ENCODE assay signal across 11 cellular contexts in the genomic region with DNA sequence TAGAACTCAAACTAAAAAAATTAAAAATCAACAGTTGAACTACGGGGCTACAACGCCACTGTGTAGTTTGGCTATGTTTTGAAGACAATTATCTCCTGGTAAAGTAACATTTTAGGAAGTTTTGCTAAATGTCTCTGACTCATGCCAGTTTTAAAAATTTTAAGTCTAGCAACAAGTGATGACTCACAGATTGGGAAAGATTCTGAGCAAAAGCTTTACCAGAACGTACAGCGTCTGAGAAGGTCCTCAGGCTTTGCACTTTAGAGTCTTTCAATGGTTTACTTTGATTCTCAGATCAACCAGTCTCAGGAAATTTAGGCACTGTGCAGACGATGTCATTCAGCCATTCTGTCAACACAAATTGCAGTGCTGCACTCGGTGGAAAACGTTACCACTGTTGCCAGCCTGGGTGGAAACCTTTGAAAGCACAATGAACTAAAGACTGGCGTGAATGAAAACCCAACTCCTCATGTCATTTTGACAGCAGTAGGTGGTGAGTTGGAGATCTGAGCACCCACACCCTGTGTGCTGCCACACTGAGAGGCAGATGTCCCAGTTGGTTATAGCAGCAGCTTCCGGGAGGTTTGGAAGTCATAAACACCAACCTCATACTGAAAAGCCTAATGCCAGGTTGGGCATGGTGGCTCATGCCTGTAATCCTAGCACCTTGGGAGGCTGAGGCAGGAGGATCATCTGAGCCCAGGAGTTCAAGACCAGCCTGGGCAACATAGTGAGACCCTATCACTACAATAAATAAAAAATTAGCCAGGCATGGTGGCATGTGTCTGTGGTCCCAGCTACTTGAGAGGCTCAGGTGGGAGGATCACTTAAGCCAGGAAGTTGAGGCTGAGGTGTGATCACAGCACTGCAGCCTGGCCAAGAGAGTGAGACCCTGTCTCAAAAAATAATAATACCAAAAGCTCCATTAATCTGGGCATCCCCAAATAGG. TPM values are rescaled to one million over a fixed set of nuclear protein-coding genes. Genes with fewer than 3 reads are reported as not detected.
DNase-seq lines count a peak whose midpoint lies in the region; ATAC-seq and TF ChIP-seq lines count a peak whose summit lies in the region.
"Had no signal": no experiment of that assay in that cellular context is flagged by ENCODE, and none has a peak within 500 bp of the region (broad histone marks: within the 10 kb centered on the region; RNA-seq: fewer than 3 reads in every experiment).

No MANE protein-coding gene starts in this region.

- H3K36me3 Mint-ChIP-seq in activated naive CD8-positive, alpha-beta T cell = peaks cover 3% of the 10 kb centered on the region

- H3K27me3 ChIP-seq in AG04450 (ENCODE audit: control insufficient read depth, insufficient read depth, low read length) = no peaks in the 10 kb centered on the region
- H3K27me3 ChIP-seq: SJCRH30, upper lobe of left lung had no signal

- H3K9me3 ChIP-seq in AG04450 (ENCODE audit: control insufficient read depth, insufficient read depth, low read length) (no peaks in the 10 kb centered on the region), HEK293 (ENCODE audit: control insufficient read depth, insufficient read depth, low read depth, low read length) (no peaks in the 10 kb centered on the region)
- H3K9me3 ChIP-seq: SJCRH30, upper lobe of left lung had no signal

- no peak overlapping the region for H3K4me3 ChIP-seq in AG04450 (ENCODE audit: low read depth, low read length)
- no peak overlapping the region for H3K4me3 ChIP-seq in HEK293 (ENCODE audit: low read depth, low read length)
- H3K4me3 ChIP-seq: SJCRH30, upper lobe of left lung had no signal

- peak overlapping the region; percentile 28 for H3K27ac Mint-ChIP-seq in activated naive CD8-positive, alpha-beta T cell

- H3K4me3 Mint-ChIP-seq in activated naive CD8-positive, alpha-beta T cell = no peak overlapping the region

- H3K27ac ChIP-seq in AG04450 (ENCODE audit: low read depth, low read length) (peak overlapping the region; percentile 73), HEK293 (ENCODE audit: extremely low read depth, low read depth, low read length) (no peak overlapping the region)
- H3K27ac ChIP-seq: SJCRH30 had no signal

- POLR2A ChIA-PET in AG04450 (lab: Yijun Ruan, JAX) = interaction anchor here (1.0 kb wide), 1 partner anchor 202 kb away, joined by 3 read pairs; a partner anchor contains a TSS
- POLR2A ChIA-PET in HEK293 (lab: Yijun Ruan, JAX) = interaction anchor here (0.6 to 1.3 kb wide), 2 partner anchors 47 to 556 kb away, joined by 3 read pairs; a partner anchor contains a TSS

- H3K36me3 ChIP-seq in HEK293 (ENCODE audit: control insufficient read depth in 2 of 2, insufficient read depth in 1 of 2, low read length in 2 of 2) = peaks cover 42 to 44% of the 10 kb centered on the region in 2 experiments

- CTCF ChIA-PET in AG04450 (lab: Charles Lee) = no interaction called here
- CTCF ChIA-PET in HEK293 (lab: Yijun Ruan, JAX) = interaction anchor here (1.1 to 3.0 kb wide), 2 partner anchors 25 to 45 kb away, joined by 3 to 9 read pairs; no protein-coding TSS in a partner anchor

- no peaks in the 10 kb centered on the region; the same call in 1 of the 2 replicates for H3K4me1 ChIP-seq in HEK293 (ENCODE audit: control insufficient read depth, insufficient read depth, low read length)
- H3K4me1 ChIP-seq: SJCRH30 had no signal

- H3K4me1 Mint-ChIP-seq in activated naive CD8-positive, alpha-beta T cell (ENCODE audit: low read depth) = peaks cover 8% of the 10 kb centered on the region

- TF ChIP-seq CTCF in AG04450 (IDR thresholded peaks at IDR 0.05; ENCODE audit: low read depth, low read length) (no peak), HEK293 (tag by site-specific recombination; IDR thresholded peaks at IDR 0.05) (no peak), GM13977 (IDR thresholded peaks at IDR 0.05; ENCODE audit: extremely low read depth, insufficient read depth, missing control alignments) (no peak)

- in situ Hi-C loops in GM13977 (cut with MboI; ENCODE audit: low pct_unique_long_range_greater_than_20kb, low sequenced_read_pairs, unreplicated experiment) = loop anchor here (25.0 kb wide), 1 partner anchor 237 kb away; no protein-coding TSS in a partner anchor

- no peaks in the 10 kb centered on the region for H3K9me3 Mint-ChIP-seq in activated naive CD8-positive, alpha-beta T cell (ENCODE audit: low read depth)

- peaks cover 5% of the 10 kb centered on the region for H3K27me3 Mint-ChIP-seq in activated naive CD8-positive, alpha-beta T cell

- ATAC-seq in GM21360 (IDR thresholded peaks at IDR 0.05; ENCODE audit: unreplicated experiment) = no peak

- peak; percentile 61 for DNase-seq in AG04450 (ENCODE audit: low read depth, low spot score)
- DNase-seq in kidney tubule cell (ENCODE audit: low spot score) = peak; percentile 29
- no peak for DNase-seq in cortex of kidney (lab: John Stamatoyannopoulos, UW)
- DNase-seq in GM13977 (ENCODE audit: low spot score) = no peak
- DNase-seq in NCI-H446 treated with DMSO at 0.1 percent for 48 hours (lab: John Stamatoyannopoulos, UW) = no peak
- DNase-seq: cerebellar nuclear complex, SJCRH30, upper lobe of left lung had no signal

TF ChIP-seq in HEK293, 187 proteins besides CTCF, POLR2A, EP300 and RAD21 (continues in another document):
- TF ChIP-seq ZNF184 (tag by site-specific recombination; IDR thresholded peaks at IDR 0.05) (peak; percentile 33; the same call in 1 of the 2 replicates), HOXA7 (CRISPR knock-in tag; IDR thresholded peaks at IDR 0.05; ENCODE audit: borderline replicate concordance) (no peak), ZNF600 (tag by site-specific recombination; IDR thresholded peaks at IDR 0.05) (peak; percentile 54), ZNF707 (tag by site-specific recombination; IDR thresholded peaks at IDR 0.05) (no peak), ZNF596 (tag by site-specific recombination; IDR thresholded peaks at IDR 0.05) (no peak), ZSCAN30 (tag by site-specific recombination; IDR thresholded peaks at IDR 0.05) (no peak), YY1 (tag by site-specific recombination; IDR thresholded peaks at IDR 0.05) (no peak), ZNF660 (tag by site-specific recombination; IDR thresholded peaks at IDR 0.05) (peak; percentile 55; the same call in 1 of the 2 replicates), SCRT2 (tag by site-specific recombination; IDR thresholded peaks at IDR 0.05) (peak; percentile 99), ZBTB17 (tag by site-specific recombination; IDR thresholded peaks at IDR 0.05) (0 out of 2 replicates have a peak, but pooled peaks have one; percentile 12), ZNF266 (tag by site-specific recombination; IDR thresholded peaks at IDR 0.05; ENCODE audit: low read depth) (no peak), ZNF558 (tag by site-specific recombination; IDR thresholded peaks at IDR 0.05) (no peak)
- TF ChIP-seq, protein P1, sequence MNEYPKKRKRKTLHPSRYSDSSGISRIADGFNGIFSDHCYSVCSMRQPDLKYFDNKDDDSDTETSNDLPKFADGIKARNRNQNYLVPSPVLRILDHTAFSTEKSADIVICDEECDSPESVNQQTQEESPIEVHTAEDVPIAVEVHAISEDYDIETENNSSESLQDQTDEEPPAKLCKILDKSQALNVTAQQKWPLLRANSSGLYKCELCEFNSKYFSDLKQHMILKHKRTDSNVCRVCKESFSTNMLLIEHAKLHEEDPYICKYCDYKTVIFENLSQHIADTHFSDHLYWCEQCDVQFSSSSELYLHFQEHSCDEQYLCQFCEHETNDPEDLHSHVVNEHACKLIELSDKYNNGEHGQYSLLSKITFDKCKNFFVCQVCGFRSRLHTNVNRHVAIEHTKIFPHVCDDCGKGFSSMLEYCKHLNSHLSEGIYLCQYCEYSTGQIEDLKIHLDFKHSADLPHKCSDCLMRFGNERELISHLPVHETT (tag by site-specific recombination; IDR thresholded peaks at IDR 0.05) = 0 out of 2 replicates have a peak, but pooled peaks have one; percentile 12
- TF ChIP-seq, protein P2, sequence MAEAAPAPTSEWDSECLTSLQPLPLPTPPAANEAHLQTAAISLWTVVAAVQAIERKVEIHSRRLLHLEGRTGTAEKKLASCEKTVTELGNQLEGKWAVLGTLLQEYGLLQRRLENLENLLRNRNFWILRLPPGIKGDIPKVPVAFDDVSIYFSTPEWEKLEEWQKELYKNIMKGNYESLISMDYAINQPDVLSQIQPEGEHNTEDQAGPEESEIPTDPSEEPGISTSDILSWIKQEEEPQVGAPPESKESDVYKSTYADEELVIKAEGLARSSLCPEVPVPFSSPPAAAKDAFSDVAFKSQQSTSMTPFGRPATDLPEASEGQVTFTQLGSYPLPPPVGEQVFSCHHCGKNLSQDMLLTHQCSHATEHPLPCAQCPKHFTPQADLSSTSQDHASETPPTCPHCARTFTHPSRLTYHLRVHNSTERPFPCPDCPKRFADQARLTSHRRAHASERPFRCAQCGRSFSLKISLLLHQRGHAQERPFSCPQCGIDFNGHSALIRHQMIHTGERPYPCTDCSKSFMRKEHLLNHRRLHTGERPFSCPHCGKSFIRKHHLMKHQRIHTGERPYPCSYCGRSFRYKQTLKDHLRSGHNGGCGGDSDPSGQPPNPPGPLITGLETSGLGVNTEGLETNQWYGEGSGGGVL (tag by site-specific recombination; IDR thresholded peaks at IDR 0.05) = no peak
- TF ChIP-seq, protein P3, sequence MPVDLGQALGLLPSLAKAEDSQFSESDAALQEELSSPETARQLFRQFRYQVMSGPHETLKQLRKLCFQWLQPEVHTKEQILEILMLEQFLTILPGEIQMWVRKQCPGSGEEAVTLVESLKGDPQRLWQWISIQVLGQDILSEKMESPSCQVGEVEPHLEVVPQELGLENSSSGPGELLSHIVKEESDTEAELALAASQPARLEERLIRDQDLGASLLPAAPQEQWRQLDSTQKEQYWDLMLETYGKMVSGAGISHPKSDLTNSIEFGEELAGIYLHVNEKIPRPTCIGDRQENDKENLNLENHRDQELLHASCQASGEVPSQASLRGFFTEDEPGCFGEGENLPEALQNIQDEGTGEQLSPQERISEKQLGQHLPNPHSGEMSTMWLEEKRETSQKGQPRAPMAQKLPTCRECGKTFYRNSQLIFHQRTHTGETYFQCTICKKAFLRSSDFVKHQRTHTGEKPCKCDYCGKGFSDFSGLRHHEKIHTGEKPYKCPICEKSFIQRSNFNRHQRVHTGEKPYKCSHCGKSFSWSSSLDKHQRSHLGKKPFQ (tag by site-specific recombination; IDR thresholded peaks at IDR 0.05) = no peak

RNA-seq across cellular contexts. Expression of a gene that starts 6.3 kb away (rescaled TPM):
- polyA plus RNA-seq in AG04450 (2011; rRNA removed) = 27.2 and 32.1 TPM in 2 replicates
- 55.5 and 73.2 TPM in 2 replicates for polyA minus RNA-seq in AG04450 (2011; rRNA and poly(A)+ RNA removed)

RNA-seq across cellular contexts. Expression of a gene that starts 47.1 kb away (rescaled TPM):
- polyA plus RNA-seq in AG04450 (2011; rRNA removed) = 156 and 162 TPM in 2 replicates
- polyA minus RNA-seq in AG04450 (2011; rRNA and poly(A)+ RNA removed) = 119 and 198 TPM in 2 replicates

Comparison
In these comparisons a context has a peak if more than half of its experiments do, and no peak if none do; other contexts are left out.
1. DNase-seq: peak in AG04450 (single experiment) and kidney tubule cell (single experiment); none in cortex of kidney (single experiment), GM13977 (single experiment) and NCI-H446 treated with DMSO at 0.1 percent for 48 hours (single experiment).